In the genomic region with DNA sequence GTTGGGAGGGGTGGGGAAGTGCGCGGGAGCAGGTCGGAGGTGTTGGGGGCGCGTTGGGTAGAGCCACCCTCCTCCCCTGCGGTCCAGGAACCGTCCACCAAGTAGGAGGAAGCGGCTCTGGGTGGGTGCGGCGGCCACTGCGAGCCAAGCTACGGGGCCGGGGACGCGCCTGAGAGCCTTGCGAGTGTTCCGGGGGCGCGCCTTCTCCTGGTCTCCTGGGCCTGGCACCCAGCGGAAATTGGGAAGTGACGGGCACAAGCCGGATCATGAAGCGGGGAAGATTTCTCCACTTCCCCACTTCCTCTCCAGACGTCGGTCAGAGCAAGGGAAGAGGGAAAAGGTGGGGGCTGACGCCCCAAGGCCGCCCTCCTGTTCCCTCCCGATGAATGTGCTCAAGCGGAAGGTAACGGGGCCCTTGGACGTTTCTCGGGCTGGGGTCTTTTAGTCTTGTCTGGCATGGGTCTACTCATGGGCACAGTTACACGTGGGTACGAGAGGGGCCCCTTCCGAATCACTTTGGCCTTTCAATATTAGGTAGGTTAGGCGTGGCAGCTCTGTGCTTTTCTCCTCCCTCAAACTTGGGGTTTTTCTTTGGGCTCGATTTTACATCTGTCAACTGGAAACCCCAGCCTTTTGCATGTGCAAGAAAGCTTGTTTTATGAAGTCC, we compare ENCODE assay signal across 9 cellular contexts. TPM values are rescaled to one million over a fixed set of nuclear protein-coding genes. Genes with fewer than 3 reads are reported as not detected.
DNase-seq lines count a peak whose midpoint lies in the region; TF ChIP-seq lines count a peak whose summit lies in the region.
"Had no signal": no experiment of that assay in that cellular context is flagged by ENCODE, and none has a peak within 500 bp of the region (broad histone marks: within the 10 kb centered on the region; RNA-seq: fewer than 3 reads in every experiment).

No MANE protein-coding gene starts in this region.

- no peak for TF ChIP-seq CTCF in astrocyte of the cerebellum (IDR thresholded peaks at IDR 0.05; ENCODE audit: low read depth, low read length, missing control alignments)

- DNase-seq in NCI-H345 (lab: John Stamatoyannopoulos, UW), result peak; percentile 52
- no peak for DNase-seq in NCI-H345 treated with DMSO at 0.1 percent for 48 hours (lab: John Stamatoyannopoulos, UW; ENCODE audit: unreplicated experiment)
- DNase-seq in M059J (ENCODE audit: low read depth), result peak; percentile 64
- DNase-seq in astrocyte of the cerebellum (ENCODE audit: low read depth), result no peak
- DNase-seq in kidney tubule cell (ENCODE audit: low spot score), result peak; percentile 75
- DNase-seq in substantia nigra (lab: John Stamatoyannopoulos, UW), result peak in 18 of 49 donors; percentile 47 to 79 (median 71)
- DNase-seq in NCI-H1417 treated with DMSO at 0.1 percent for 48 hours (lab: John Stamatoyannopoulos, UW), result no peak
- DNase-seq in kidney glomerular epithelial cell (lab: John Stamatoyannopoulos, UW), result no peak

- in situ Hi-C loops in astrocyte of the cerebellum (cut with HindIII; ENCODE audit: low sequenced_read_pairs), result no loop called here

- peak overlapping the region; percentile 93 for H3K27ac ChIP-seq in substantia nigra (ENCODE audit: low read depth, low read length, poor library complexity, severe bottlenecking)

- H3K4me3 ChIP-seq in astrocyte of the cerebellum (ENCODE audit: low read depth, low read length), result peak overlapping the region; percentile 95

RNA-seq across cellular contexts. Expression of a gene that starts 0.9 kb away (rescaled TPM):
- total RNA-seq in M059J (2014; rRNA removed; shearing (Covaris generic)), result 29.6 and 53.4 TPM in 2 replicates

RNA-seq across cellular contexts. Expression of a gene that starts 21.2 kb away (rescaled TPM):
- 93.6 and 126 TPM in 2 replicates for total RNA-seq in M059J (2014; rRNA removed; shearing (Covaris generic))

RNA-seq across cellular contexts. Expression of a gene that starts 24.3 kb away (rescaled TPM):
- total RNA-seq in M059J (2014; rRNA removed; shearing (Covaris generic)), result 19.4 and 20.0 TPM in 2 replicates

RNA-seq across cellular contexts. Expression of a gene that starts 24.4 kb away (rescaled TPM):
- total RNA-seq in M059J (2014; rRNA removed; shearing (Covaris generic)), result 0.17 TPM in 1 of 2 replicates, not detected in the other
- total RNA-seq: Daoy had no signal

RNA-seq across cellular contexts. Expression of a gene that starts 48.9 kb away (rescaled TPM):
- 22.9 and 28.4 TPM in 2 replicates for total RNA-seq in M059J (2014; rRNA removed; shearing (Covaris generic))

Comparison
In these comparisons a context has a peak if more than half of its experiments do, and no peak if none do; other contexts are left out.
1. DNase-seq: peak in NCI-H345 (single experiment), M059J (single experiment) and kidney tubule cell (single experiment); none in NCI-H345 treated with DMSO at 0.1 percent for 48 hours (single experiment), astrocyte of the cerebellum (single experiment), NCI-H1417 treated with DMSO at 0.1 percent for 48 hours (single experiment) and kidney glomerular epithelial cell (single experiment).